8 cellular contexts compared by ENCODE assay signal in the genomic region with DNA sequence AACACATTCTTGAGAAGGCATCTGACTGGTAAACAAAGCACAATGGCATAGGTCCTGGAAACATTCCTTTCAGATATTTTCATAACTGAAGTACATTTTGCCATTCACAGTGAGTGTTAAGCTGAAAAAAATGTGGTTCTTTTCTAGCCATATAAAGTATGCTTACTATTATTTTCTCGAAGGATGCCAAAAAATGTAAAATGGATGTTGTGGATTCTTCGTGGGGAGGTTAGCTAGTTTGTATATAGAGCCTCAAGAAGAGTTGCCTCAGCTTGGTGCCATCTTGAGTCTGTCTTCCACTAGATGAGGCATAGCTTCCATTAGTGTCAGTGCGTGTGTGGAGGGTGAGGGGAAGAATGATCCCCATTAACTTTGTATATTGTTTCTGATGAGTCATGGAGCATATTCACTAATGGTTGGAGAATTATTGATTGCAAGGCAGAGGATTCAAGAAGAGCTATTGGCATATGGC. TPM values are rescaled to one million over a fixed set of nuclear protein-coding genes. Genes with fewer than 3 reads are reported as not detected.
DNase-seq lines count a peak whose midpoint lies in the region; ATAC-seq, FAIRE-seq and TF ChIP-seq lines count a peak whose summit lies in the region.

No MANE protein-coding gene starts in this region.

- no peaks in the 10 kb centered on the region for H3K9me3 Mint-ChIP-seq in neural progenitor cell

- no peak overlapping the region for H3K9ac ChIP-seq in neural progenitor cell

- peak; percentile 3; the same call in 2 of the 3 replicates for ATAC-seq in SK-N-SH treated with all-trans-retinoic acid at 6 μM for 48 hours
- no peak for ATAC-seq in GM21447 (IDR thresholded peaks at IDR 0.05; ENCODE audit: unreplicated experiment)

- peaks cover 6% of the 10 kb centered on the region for H3K4me1 ChIP-seq in neural progenitor cell

- DNase-seq in H54 (ENCODE audit: insufficient read length, low spot score) (no peak), epithelial cell of esophagus (ENCODE audit: low read depth) (peak; percentile 53), SHP77 (lab: John Stamatoyannopoulos, UW) (no peak), neural progenitor cell (ENCODE audit: low spot score) (no peak), COR-L47 (lab: John Stamatoyannopoulos, UW) (no peak)
- peak in 2 of 3 experiments; percentile 35 to 47 for DNase-seq in stimulated activated CD4-positive, alpha-beta T cell treated with anti-CD3 and anti-CD28 coated beads, TNF-alpha, amount 100 ng/mL, for 4 hours (ENCODE audit: low read depth in 3 of 3)

- TF ChIP-seq POLR2A in H54 (IDR thresholded peaks at IDR 0.05; ENCODE audit: low read depth, low read length), result no peak

- no peak overlapping the region for H3K4me3 ChIP-seq in epithelial cell of esophagus (ENCODE audit: low read length)
- H3K4me3 ChIP-seq in neural progenitor cell, result no peak overlapping the region

- peaks cover 2% of the 10 kb centered on the region for H3K36me3 Mint-ChIP-seq in neural progenitor cell

- H4K20me1 ChIP-seq in neural progenitor cell (ENCODE audit: low read depth), result no peaks in the 10 kb centered on the region

- H3K27ac Mint-ChIP-seq in neural progenitor cell, result no peak overlapping the region

- no peaks in the 10 kb centered on the region for H3K27me3 Mint-ChIP-seq in neural progenitor cell (ENCODE audit: insufficient read depth, low read depth)

- H3K9me3 ChIP-seq in neural progenitor cell (ENCODE audit: low read depth), result no peaks in the 10 kb centered on the region

- peak; percentile 85 for FAIRE-seq in H54 (lab: Jason Lieb, UNC)

- H3K27ac ChIP-seq in neural progenitor cell, result no peak overlapping the region

- peaks cover 27% of the 10 kb centered on the region for H3K79me2 ChIP-seq in neural progenitor cell (ENCODE audit: low read depth)

- peaks cover 14% of the 10 kb centered on the region for H3F3A ChIP-seq in neural progenitor cell (ENCODE audit: low read depth)

- no peak for TF ChIP-seq CTCF in epithelial cell of esophagus (IDR thresholded peaks at IDR 0.05; ENCODE audit: insufficient read depth, low read depth, low read length, missing control alignments)
- no peak for TF ChIP-seq CTCF in neural progenitor cell (IDR thresholded peaks at IDR 0.05)

- no peak overlapping the region for H2AFZ ChIP-seq in neural progenitor cell (replicated peaks)

- H3K4me2 ChIP-seq in neural progenitor cell, result no peak overlapping the region

- peaks cover 20% of the 10 kb centered on the region for H3K4me1 Mint-ChIP-seq in neural progenitor cell

- H3K27me3 ChIP-seq in neural progenitor cell, result peaks cover 21% of the 10 kb centered on the region

- H3K4me3 Mint-ChIP-seq in neural progenitor cell, result no peak overlapping the region

- H3K36me3 ChIP-seq in neural progenitor cell, result no peaks in the 10 kb centered on the region

TF ChIP-seq in SK-N-SH treated with all-trans-retinoic acid at 6 μM for 48 hours, 23 proteins besides CTCF, POLR2A, EP300 and RAD21:
- peak; percentile 64; the same call in 1 of the 2 replicates for TF ChIP-seq CSDC2 (CRISPR knock-in tag; IDR thresholded peaks at IDR 0.05)
- TF ChIP-seq, protein P1, sequence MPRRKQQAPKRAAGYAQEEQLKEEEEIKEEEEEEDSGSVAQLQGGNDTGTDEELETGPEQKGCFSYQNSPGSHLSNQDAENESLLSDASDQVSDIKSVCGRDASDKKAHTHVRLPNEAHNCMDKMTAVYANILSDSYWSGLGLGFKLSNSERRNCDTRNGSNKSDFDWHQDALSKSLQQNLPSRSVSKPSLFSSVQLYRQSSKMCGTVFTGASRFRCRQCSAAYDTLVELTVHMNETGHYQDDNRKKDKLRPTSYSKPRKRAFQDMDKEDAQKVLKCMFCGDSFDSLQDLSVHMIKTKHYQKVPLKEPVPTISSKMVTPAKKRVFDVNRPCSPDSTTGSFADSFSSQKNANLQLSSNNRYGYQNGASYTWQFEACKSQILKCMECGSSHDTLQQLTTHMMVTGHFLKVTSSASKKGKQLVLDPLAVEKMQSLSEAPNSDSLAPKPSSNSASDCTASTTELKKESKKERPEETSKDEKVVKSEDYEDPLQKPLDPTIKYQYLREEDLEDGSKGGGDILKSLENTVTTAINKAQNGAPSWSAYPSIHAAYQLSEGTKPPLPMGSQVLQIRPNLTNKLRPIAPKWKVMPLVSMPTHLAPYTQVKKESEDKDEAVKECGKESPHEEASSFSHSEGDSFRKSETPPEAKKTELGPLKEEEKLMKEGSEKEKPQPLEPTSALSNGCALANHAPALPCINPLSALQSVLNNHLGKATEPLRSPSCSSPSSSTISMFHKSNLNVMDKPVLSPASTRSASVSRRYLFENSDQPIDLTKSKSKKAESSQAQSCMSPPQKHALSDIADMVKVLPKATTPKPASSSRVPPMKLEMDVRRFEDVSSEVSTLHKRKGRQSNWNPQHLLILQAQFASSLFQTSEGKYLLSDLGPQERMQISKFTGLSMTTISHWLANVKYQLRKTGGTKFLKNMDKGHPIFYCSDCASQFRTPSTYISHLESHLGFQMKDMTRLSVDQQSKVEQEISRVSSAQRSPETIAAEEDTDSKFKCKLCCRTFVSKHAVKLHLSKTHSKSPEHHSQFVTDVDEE (CRISPR knock-in tag; IDR thresholded peaks at IDR 0.05), result no peak
- peak; percentile 51 for TF ChIP-seq ISL1 (CRISPR knock-in tag; IDR thresholded peaks at IDR 0.05)
- TF ChIP-seq ZNF8 (CRISPR knock-in tag; IDR thresholded peaks at IDR 0.05), result no peak
- no peak for TF ChIP-seq GLIS3 (CRISPR knock-in tag; IDR thresholded peaks at IDR 0.05)
- TF ChIP-seq OSR1 (CRISPR knock-in tag; IDR thresholded peaks at IDR 0.05), result no peak
- TF ChIP-seq, protein P2, sequence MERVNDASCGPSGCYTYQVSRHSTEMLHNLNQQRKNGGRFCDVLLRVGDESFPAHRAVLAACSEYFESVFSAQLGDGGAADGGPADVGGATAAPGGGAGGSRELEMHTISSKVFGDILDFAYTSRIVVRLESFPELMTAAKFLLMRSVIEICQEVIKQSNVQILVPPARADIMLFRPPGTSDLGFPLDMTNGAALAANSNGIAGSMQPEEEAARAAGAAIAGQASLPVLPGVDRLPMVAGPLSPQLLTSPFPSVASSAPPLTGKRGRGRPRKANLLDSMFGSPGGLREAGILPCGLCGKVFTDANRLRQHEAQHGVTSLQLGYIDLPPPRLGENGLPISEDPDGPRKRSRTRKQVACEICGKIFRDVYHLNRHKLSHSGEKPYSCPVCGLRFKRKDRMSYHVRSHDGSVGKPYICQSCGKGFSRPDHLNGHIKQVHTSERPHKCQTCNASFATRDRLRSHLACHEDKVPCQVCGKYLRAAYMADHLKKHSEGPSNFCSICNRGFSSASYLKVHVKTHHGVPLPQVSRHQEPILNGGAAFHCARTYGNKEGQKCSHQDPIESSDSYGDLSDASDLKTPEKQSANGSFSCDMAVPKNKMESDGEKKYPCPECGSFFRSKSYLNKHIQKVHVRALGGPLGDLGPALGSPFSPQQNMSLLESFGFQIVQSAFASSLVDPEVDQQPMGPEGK (CRISPR knock-in tag; IDR thresholded peaks at IDR 0.05; ENCODE audit: borderline replicate concordance), result no peak
- TF ChIP-seq PPARA (CRISPR knock-in tag; IDR thresholded peaks at IDR 0.05; ENCODE audit: borderline replicate concordance), result no peak

RNA-seq across cellular contexts. Expression of gene MBNL1, which starts 4.1 kb away (rescaled TPM):
- 9.8 and 14.7 TPM in 2 replicates for total RNA-seq in neural progenitor cell (ENCODE audit: low replicate concordance)

Comparison
In these comparisons a context has a peak if more than half of its experiments do, and no peak if none do; other contexts are left out.
1. DNase-seq: peak in epithelial cell of esophagus (single experiment) and stimulated activated CD4-positive, alpha-beta T cell treated with anti-CD3 and anti-CD28 coated beads, TNF-alpha, amount 100 ng/mL, for 4 hours (2 of 3); none in H54 (single experiment), SHP77 (0 of 2), neural progenitor cell (single experiment) and COR-L47 (single experiment).